ENCODE assay signal across 9 cellular contexts in genomic region chr5:157471709-157472108, GRCh38. TPM values are rescaled to one million over a fixed set of nuclear protein-coding genes. Genes with fewer than 3 reads are reported as not detected.
DNase-seq lines count a peak whose midpoint lies in the region; ATAC-seq and TF ChIP-seq lines count a peak whose summit lies in the region.
"Had no signal": no experiment of that assay in that cellular context is flagged by ENCODE, and none has a peak within 500 bp of the region (broad histone marks: within the 10 kb centered on the region; RNA-seq: fewer than 3 reads in every experiment).

No MANE protein-coding gene starts in this region.

- TF ChIP-seq CTCF in cardiac muscle cell (IDR thresholded peaks at IDR 0.05; ENCODE audit: low read depth, low read length), result peak; percentile 76
- peak; percentile 80 for TF ChIP-seq CTCF in brain microvascular endothelial cell (IDR thresholded peaks at IDR 0.05; ENCODE audit: low read depth, low read length, missing control alignments)

- in situ Hi-C loops in brain microvascular endothelial cell (cut with HindIII; ENCODE audit: low pct_ligation_motif_present, low sequenced_read_pairs), result no loop called here

- no peaks in the 10 kb centered on the region for H3K36me3 ChIP-seq in cardiac muscle cell
- peaks cover 24% of the 10 kb centered on the region for H3K36me3 ChIP-seq in brain microvascular endothelial cell (replicated peaks)

- H3K27ac ChIP-seq in cardiac muscle cell (no peak overlapping the region), brain microvascular endothelial cell (no peak overlapping the region)

- peak; percentile 24 to 52 for DNase-seq in cardiac muscle cell (ENCODE audit: low read depth in 1 of 2, low spot score in 1 of 2)
- DNase-seq in left ventricle myocardium superior, result no peak
- peak; percentile 20 for DNase-seq in NCI-H460 (ENCODE audit: extremely low read depth, low read depth)
- peak; percentile 19 for DNase-seq in brain microvascular endothelial cell
- peak; percentile 42 for DNase-seq in myocyte (ENCODE audit: low read depth)
- no peak for DNase-seq in stimulated activated naive CD4-positive, alpha-beta T cell treated with Interleukin-2 at 50 U/mL for 16 hours (lab: John Stamatoyannopoulos, UW)
- DNase-seq in COLO668 (lab: John Stamatoyannopoulos, UW; ENCODE audit: unreplicated experiment), result no peak

- no peaks in the 10 kb centered on the region for H3K9me3 ChIP-seq in cardiac muscle cell (ENCODE audit: low read depth)

- ATAC-seq in left ventricle myocardium superior (no peak), HG02610 (IDR thresholded peaks at IDR 0.05; ENCODE audit: unreplicated experiment) (no peak)

- H3K4me3 ChIP-seq in cardiac muscle cell, result no peak overlapping the region
- H3K4me3 ChIP-seq in brain microvascular endothelial cell (ENCODE audit: low read depth, low read length), result no peak overlapping the region

- H3K27me3 ChIP-seq in cardiac muscle cell (no peaks in the 10 kb centered on the region), brain microvascular endothelial cell (replicated peaks) (no peaks in the 10 kb centered on the region)

- intact Hi-C loops in left ventricle myocardium superior (cut with micrococcal nuclease), result no loop called here

- H3K4me1 ChIP-seq in cardiac muscle cell (ENCODE audit: low read depth), result peaks cover 10% of the 10 kb centered on the region

RNA-seq across cellular contexts. Expression of gene NIPAL4, which starts 11.7 kb away (rescaled TPM):
- total RNA-seq in cardiac muscle cell (0.18 and 0.36 TPM in 2 replicates), left ventricle myocardium superior (not detected), myocyte (0.10 TPM in 1 of 2 replicates, not detected in the other)
- 0.17 and 0.37 TPM in 2 replicates for polyA plus RNA-seq in cardiac muscle cell
- total RNA-seq in NCI-H460 (2014; rRNA removed; shearing (Covaris generic)), result 0.23 and 0.32 TPM in 2 replicates
- polyA plus RNA-seq in NCI-H460 (2014; cell fraction: nucleus; rRNA removed), result 0.12 and 0.24 TPM in 2 replicates
- polyA plus RNA-seq in myocyte (2012), result 0.16 TPM
- total RNA-seq: dermis microvascular lymphatic vessel endothelial cell had no signal

Comparison
In these comparisons a context has a peak if more than half of its experiments do, and no peak if none do; other contexts are left out.
1. DNase-seq: peak in cardiac muscle cell (2 of 2), NCI-H460 (single experiment), brain microvascular endothelial cell (single experiment) and myocyte (single experiment); none in left ventricle myocardium superior (single experiment), stimulated activated naive CD4-positive, alpha-beta T cell treated with Interleukin-2 at 50 U/mL for 16 hours (single experiment) and COLO668 (single experiment).